Comparison of ENCODE assay signal across 23 cellular contexts in genomic region chr10:5789626-5790025, GRCh38. TPM values are rescaled to one million over a fixed set of nuclear protein-coding genes. Genes with fewer than 3 reads are reported as not detected.
DNase-seq lines count a peak whose midpoint lies in the region; ATAC-seq and TF ChIP-seq lines count a peak whose summit lies in the region.
"Had no signal": no experiment of that assay in that cellular context is flagged by ENCODE, and none has a peak within 500 bp of the region (broad histone marks: within the 10 kb centered on the region; RNA-seq: fewer than 3 reads in every experiment).

No MANE protein-coding gene starts in this region.

- intact Hi-C loops in naive thymus-derived CD4-positive, alpha-beta T cell (cut with micrococcal nuclease), result loop anchor here in 1 of 2 donors (2.0 to 5.0 kb wide), 2 partner anchors 15 to 32 kb away; no protein-coding TSS in a partner anchor

- H3K4me3 ChIP-seq in naive thymus-derived CD4-positive, alpha-beta T cell (ENCODE audit: low read length), result no peak overlapping the region
- H3K4me3 ChIP-seq: Peyer's patch had no signal

- H3K9me3 Mint-ChIP-seq in T-helper 2 cell treated with Interferon-gamma antibody and Interleukin-4, amounts not matched to agents 5 μg/mL and 100 μg/mL, for 36 hours, result peaks cover 1% of the 10 kb centered on the region
- no peaks in the 10 kb centered on the region for H3K9me3 Mint-ChIP-seq in activated naive CD4-positive, alpha-beta T cell treated with anti-CD3 and anti-CD28 coated beads, Interleukin-2, amount 10 ng/mL, durations not matched to agents 7 days and 5 days
- peaks cover 0 to 5% (median 2%) of the 10 kb centered on the region in 11 donors for H3K9me3 Mint-ChIP-seq in naive thymus-derived CD4-positive, alpha-beta T cell

- ATAC-seq in naive thymus-derived CD4-positive, alpha-beta T cell, result no peak
- ATAC-seq in HG03139 (IDR thresholded peaks at IDR 0.05; ENCODE audit: unreplicated experiment), result no peak

- POLR2A ChIA-PET in naive thymus-derived CD4-positive, alpha-beta T cell (lab: Charles Lee), result interaction anchor here (1.0 kb wide), 1 partner anchor 21 kb away, joined by 3 read pairs; no protein-coding TSS in a partner anchor

- H3K4me1 ChIP-seq in naive thymus-derived CD4-positive, alpha-beta T cell (ENCODE audit: control insufficient read depth in 2 of 2, insufficient read depth in 2 of 2, low read length in 2 of 2), result no peaks in the 10 kb centered on the region
- H3K4me1 ChIP-seq: Peyer's patch had no signal

- DNase-seq in T-helper 2 cell treated with Interferon-gamma antibody and Interleukin-4, amounts not matched to agents 5 μg/mL and 100 μg/mL, for 36 hours (ENCODE audit: low spot score), result no peak
- DNase-seq in T-helper 2 cell (no peak), NK-92 (lab: John Stamatoyannopoulos, UW; ENCODE audit: unreplicated experiment) (no peak)
- no peak for DNase-seq in activated naive CD4-positive, alpha-beta T cell treated with anti-CD3 and anti-CD28 coated beads, Interleukin-2, amount 10 ng/mL, durations not matched to agents 7 days and 5 days
- DNase-seq in activated naive CD4-positive, alpha-beta T cell (lab: John Stamatoyannopoulos, UW), result no peak
- no peak for DNase-seq in naive thymus-derived CD4-positive, alpha-beta T cell
- DNase-seq: 8988T, C1 segment of cervical spinal cord, DMS53, EL, GOT3, HCEC 1CT, IMR-90, NCI-H1105, NCI-H146, NCI-H2029, NCI-H226, NCI-H510A treated with DMSO at 0.1 percent for 48 hours, NCI-H82, Peyer's patch had no signal

- H3K27me3 Mint-ChIP-seq in T-helper 2 cell treated with Interferon-gamma antibody and Interleukin-4, amounts not matched to agents 5 μg/mL and 100 μg/mL, for 36 hours (ENCODE audit: low read depth), result no peaks in the 10 kb centered on the region
- H3K27me3 Mint-ChIP-seq in activated naive CD4-positive, alpha-beta T cell treated with anti-CD3 and anti-CD28 coated beads, Interleukin-2, amount 10 ng/mL, durations not matched to agents 7 days and 5 days, result no peaks in the 10 kb centered on the region
- no peaks in the 10 kb centered on the region for H3K27me3 Mint-ChIP-seq in naive thymus-derived CD4-positive, alpha-beta T cell

- peaks cover 71% of the 10 kb centered on the region for H3K36me3 Mint-ChIP-seq in T-helper 2 cell treated with Interferon-gamma antibody and Interleukin-4, amounts not matched to agents 5 μg/mL and 100 μg/mL, for 36 hours (ENCODE audit: low read depth)
- peaks cover 68% of the 10 kb centered on the region for H3K36me3 Mint-ChIP-seq in activated naive CD4-positive, alpha-beta T cell treated with anti-CD3 and anti-CD28 coated beads, Interleukin-2, amount 10 ng/mL, durations not matched to agents 7 days and 5 days
- peaks cover 21 to 70% (median 44%) of the 10 kb centered on the region in 5 donors for H3K36me3 Mint-ChIP-seq in naive thymus-derived CD4-positive, alpha-beta T cell

- no peaks in the 10 kb centered on the region for H3K9me3 ChIP-seq in naive thymus-derived CD4-positive, alpha-beta T cell (ENCODE audit: control insufficient read depth in 2 of 3, low read length in 3 of 3)
- H3K9me3 ChIP-seq: Peyer's patch had no signal

- CTCF ChIA-PET in activated naive CD4-positive, alpha-beta T cell treated with anti-CD3 and anti-CD28 coated beads, Interleukin-2, amount 10 ng/mL, durations not matched to agents 7 days and 5 days (lab: Charles Lee), result no interaction called here
- CTCF ChIA-PET in naive thymus-derived CD4-positive, alpha-beta T cell (lab: Charles Lee), result no interaction called here

- H3K27me3 ChIP-seq in naive thymus-derived CD4-positive, alpha-beta T cell (ENCODE audit: control insufficient read depth in 2 of 2, insufficient read depth in 2 of 2, low read length in 2 of 2), result no peaks in the 10 kb centered on the region
- H3K27me3 ChIP-seq: Peyer's patch had no signal

- H3K36me3 ChIP-seq in naive thymus-derived CD4-positive, alpha-beta T cell (ENCODE audit: control insufficient read depth in 2 of 3, insufficient read depth in 3 of 3, low read length in 3 of 3), result peaks cover 11 to 72% (median 30%) of the 10 kb centered on the region in 3 experiments

- H3K4me1 Mint-ChIP-seq in T-helper 2 cell treated with Interferon-gamma antibody and Interleukin-4, amounts not matched to agents 5 μg/mL and 100 μg/mL, for 36 hours (ENCODE audit: low read depth), result peaks cover 29% of the 10 kb centered on the region
- H3K4me1 Mint-ChIP-seq in activated naive CD4-positive, alpha-beta T cell treated with anti-CD3 and anti-CD28 coated beads, Interleukin-2, amount 10 ng/mL, durations not matched to agents 7 days and 5 days, result peaks cover 24% of the 10 kb centered on the region
- H3K4me1 Mint-ChIP-seq in naive thymus-derived CD4-positive, alpha-beta T cell, result peaks cover 4 to 39% (median 24%) of the 10 kb centered on the region in 7 donors

- peak overlapping the region; percentile 53 for H3K27ac Mint-ChIP-seq in T-helper 2 cell treated with Interferon-gamma antibody and Interleukin-4, amounts not matched to agents 5 μg/mL and 100 μg/mL, for 36 hours
- H3K27ac Mint-ChIP-seq in activated naive CD4-positive, alpha-beta T cell treated with anti-CD3 and anti-CD28 coated beads, Interleukin-2, amount 10 ng/mL, durations not matched to agents 7 days and 5 days, result peak overlapping the region; percentile 82
- peak overlapping the region in 6 of 9 donors; percentile 39 to 86 (median 67) for H3K27ac Mint-ChIP-seq in naive thymus-derived CD4-positive, alpha-beta T cell

- no peak for TF ChIP-seq CTCF in VCaP (conservative IDR thresholded peaks at IDR 0.05)

- peak overlapping the region; percentile 27; the same call in 1 of the 2 replicates for H3K27ac ChIP-seq in VCaP
- no peak overlapping the region for H3K27ac ChIP-seq in naive thymus-derived CD4-positive, alpha-beta T cell (ENCODE audit: low read depth, low read length)
- H3K27ac ChIP-seq: KMS-11, Peyer's patch had no signal

- no peak overlapping the region for H3K4me3 Mint-ChIP-seq in T-helper 2 cell treated with Interferon-gamma antibody and Interleukin-4, amounts not matched to agents 5 μg/mL and 100 μg/mL, for 36 hours
- no peak overlapping the region for H3K4me3 Mint-ChIP-seq in activated naive CD4-positive, alpha-beta T cell treated with anti-CD3 and anti-CD28 coated beads, Interleukin-2, amount 10 ng/mL, durations not matched to agents 7 days and 5 days
- H3K4me3 Mint-ChIP-seq in naive thymus-derived CD4-positive, alpha-beta T cell, result peak overlapping the region in 2 of 10 donors; percentile 32 to 60

RNA-seq across cellular contexts. Expression of gene GDI2, which starts 23.6 kb away (rescaled TPM):
- total RNA-seq in naive thymus-derived CD4-positive, alpha-beta T cell, result 100 to 1,000 TPM in 4 of 5 experiments, 10 to 100 TPM in 1; 85.3 to 236 (median 121) TPM
- polyA plus RNA-seq in naive thymus-derived CD4-positive, alpha-beta T cell, result 100 to 1,000 TPM; 144 to 186 TPM
